In genomic region chr15:84714816-84715215, GRCh38 we compare ENCODE assay signal across 8 cellular contexts. TPM values are rescaled to one million over a fixed set of nuclear protein-coding genes. Genes with fewer than 3 reads are reported as not detected.
DNase-seq lines count a peak whose midpoint lies in the region; ATAC-seq and TF ChIP-seq lines count a peak whose summit lies in the region.

No MANE protein-coding gene starts in this region.

- 15 to 55% methylated on average over 3 of the region's 3 CpGs for WGBS in sigmoid colon, 2 donors

- DNase-seq in RWPE2 (ENCODE audit: low spot score) (no peak), fibroblast of lung (ENCODE audit: low read depth in 2 of 2) (no peak), sigmoid colon (no peak), HPDE6-E6E7 (ENCODE audit: extremely low spot score) (no peak), A172 (ENCODE audit: low spot score) (no peak)

- H3K4me3 ChIP-seq in GM12875 (ENCODE audit: low read depth, low read length) (peak overlapping the region; percentile 74), RWPE2 (ENCODE audit: severe bottlenecking) (peak overlapping the region; percentile 57), fibroblast of lung (replicated peaks in 1 of 4; ENCODE audit: control extremely low read depth in 1 of 4, insufficient read depth in 1 of 4, low read depth in 3 of 4, low read length in 4 of 4) (peak overlapping the region; percentile 76 to 94 (median 91)), sigmoid colon (peak overlapping the region; percentile 71 to 87 (median 76))

- H3K4me1 ChIP-seq in RWPE2 (ENCODE audit: insufficient read depth, poor library complexity, severe bottlenecking): peaks cover 8% of the 10 kb centered on the region
- H3K4me1 ChIP-seq in fibroblast of lung (ENCODE audit: control insufficient read depth, extremely low read depth, insufficient read depth, low read length): peaks cover 2% of the 10 kb centered on the region
- peaks cover 0 to 28% (median 24%) of the 10 kb centered on the region in 4 donors for H3K4me1 ChIP-seq in sigmoid colon

- peaks cover 53% of the 10 kb centered on the region for H3K79me2 ChIP-seq in fibroblast of lung (ENCODE audit: control insufficient read depth, insufficient read depth, low read length)

- H3K4me2 ChIP-seq in fibroblast of lung (ENCODE audit: extremely low read depth, insufficient read depth, low read length): peak overlapping the region; percentile 90

- no peak for TF ChIP-seq CTCF in GM12875 (IDR thresholded peaks at IDR 0.05; ENCODE audit: borderline replicate concordance, insufficient read depth, low read depth, low read length)
- no peak for TF ChIP-seq CTCF in RWPE2 (IDR thresholded peaks at IDR 0.05; ENCODE audit: poor library complexity, severe bottlenecking)
- TF ChIP-seq CTCF in fibroblast of lung (conservative IDR thresholded peaks at IDR 0.05 in 1 of 2, IDR thresholded peaks at IDR 0.05 in 1 of 2; ENCODE audit: low read depth in 1 of 2, low read length in 2 of 2): no peak
- TF ChIP-seq CTCF in sigmoid colon (IDR thresholded peaks at IDR 0.05): no peak

- H4K20me1 ChIP-seq in fibroblast of lung (ENCODE audit: control insufficient read depth, extremely low read depth, insufficient read depth, low read length): no peaks in the 10 kb centered on the region

- intact Hi-C loops in sigmoid colon (cut with DNase I): loop anchor here (2.0 to 10.0 kb wide), 2 partner anchors 56 to 130 kb away; partner anchors contain the start of gene NMB

- peak overlapping the region; percentile 73 for H3K9ac ChIP-seq in fibroblast of lung (ENCODE audit: insufficient read depth, low read length)

- H3K36me3 ChIP-seq in RWPE2 (ENCODE audit: low read depth) (peaks cover 35% of the 10 kb centered on the region), fibroblast of lung (ENCODE audit: control insufficient read depth, insufficient read depth, low read length) (peaks cover 2% of the 10 kb centered on the region), sigmoid colon (peaks cover 0 to 17% (median 1%) of the 10 kb centered on the region in 4 donors)

- H3K27me3 ChIP-seq in RWPE2 (ENCODE audit: insufficient read depth, poor library complexity, severe bottlenecking): no peaks in the 10 kb centered on the region
- no peaks in the 10 kb centered on the region for H3K27me3 ChIP-seq in fibroblast of lung (ENCODE audit: control insufficient read depth, insufficient read depth, low read length)
- no peaks in the 10 kb centered on the region for H3K27me3 ChIP-seq in sigmoid colon

- ATAC-seq in RWPE2 (ENCODE audit: low read depth) (no peak), GM18519 (IDR thresholded peaks at IDR 0.05; ENCODE audit: low FRiP score, unreplicated experiment) (no peak), GM18858 (IDR thresholded peaks at IDR 0.05; ENCODE audit: unreplicated experiment) (no peak)

- TF ChIP-seq POLR2A in sigmoid colon (IDR thresholded peaks at IDR 0.05): no peak

- H3K27ac ChIP-seq in RWPE2 (ENCODE audit: poor library complexity, severe bottlenecking) (peak overlapping the region; percentile 82), fibroblast of lung (ENCODE audit: insufficient read depth, low read length) (peak overlapping the region; percentile 83), sigmoid colon (peak overlapping the region; percentile 86 to 95 (median 94))

- TF ChIP-seq EP300 in sigmoid colon (IDR thresholded peaks at IDR 0.05): no peak

- H3K9me3 ChIP-seq in RWPE2 (ENCODE audit: severe bottlenecking): no peaks in the 10 kb centered on the region
- H3K9me3 ChIP-seq in fibroblast of lung (ENCODE audit: control insufficient read depth, insufficient read depth, low read depth, low read length): no peaks in the 10 kb centered on the region
- H3K9me3 ChIP-seq in sigmoid colon: no peaks in the 10 kb centered on the region

- H2AFZ ChIP-seq in fibroblast of lung (ENCODE audit: low read length): no peak overlapping the region

RNA-seq across cellular contexts. Expression of gene SEC11A, which starts 1.1 kb away (rescaled TPM):
- total RNA-seq in fibroblast of lung (263 and 300 TPM in 2 replicates), sigmoid colon (100 to 1,000 TPM in 2 of 4 donors, 10 to 100 TPM in 2; 83.9 to 153 (median 112) TPM)
- polyA plus RNA-seq in fibroblast of lung (243 and 254 TPM in 2 replicates), sigmoid colon (100 to 1,000 TPM; 152 to 216 (median 166) TPM)
- polyA plus RNA-seq in fibroblast of lung (2012): 206 and 222 TPM in 2 replicates
- 45.0 and 50.6 TPM in 2 replicates for polyA minus RNA-seq in fibroblast of lung (ENCODE audit: low replicate concordance)
- total RNA-seq in A172 (2014; rRNA removed; shearing (Covaris generic)): 262 and 270 TPM in 2 replicates

RNA-seq across cellular contexts. Expression of gene ZNF592, which starts 33.6 kb away (rescaled TPM):
- 3.1 and 5.1 TPM in 2 replicates for total RNA-seq in fibroblast of lung
- 7.3 and 7.5 TPM in 2 replicates for polyA plus RNA-seq in fibroblast of lung
- 9.1 and 10.4 TPM in 2 replicates for polyA plus RNA-seq in fibroblast of lung (2012)
- polyA minus RNA-seq in fibroblast of lung (ENCODE audit: low replicate concordance): 17.6 and 24.5 TPM in 2 replicates
- total RNA-seq in sigmoid colon: 10 to 100 TPM; 12.5 to 14.1 (median 13.7) TPM
- polyA plus RNA-seq in sigmoid colon: 10 to 100 TPM in 1 of 3 donors, 1 to 10 TPM in 2; 6.0 to 20.4 (median 8.1) TPM
- 5.6 and 6.9 TPM in 2 replicates for total RNA-seq in A172 (2014; rRNA removed; shearing (Covaris generic))

RNA-seq across cellular contexts. Expression of gene NMB, which starts 56.8 kb away (rescaled TPM):
- total RNA-seq in fibroblast of lung: 3.1 and 3.6 TPM in 2 replicates
- polyA plus RNA-seq in fibroblast of lung: 1.5 and 2.4 TPM in 2 replicates
- 4.1 and 7.6 TPM in 2 replicates for polyA plus RNA-seq in fibroblast of lung (2012)
- 3.9 and 8.8 TPM in 2 replicates for polyA minus RNA-seq in fibroblast of lung (ENCODE audit: low replicate concordance)
- 1 to 10 TPM; 3.0 to 8.9 (median 8.0) TPM for total RNA-seq in sigmoid colon
- 1 to 10 TPM in 2 of 3 donors, under 1 TPM in 1; 0.69 to 8.2 (median 1.2) TPM for polyA plus RNA-seq in sigmoid colon
- total RNA-seq in A172 (2014; rRNA removed; shearing (Covaris generic)): 0.53 and 2.8 TPM in 2 replicates
